ENCODE assay signal across 20 cellular contexts in the genomic region with DNA sequence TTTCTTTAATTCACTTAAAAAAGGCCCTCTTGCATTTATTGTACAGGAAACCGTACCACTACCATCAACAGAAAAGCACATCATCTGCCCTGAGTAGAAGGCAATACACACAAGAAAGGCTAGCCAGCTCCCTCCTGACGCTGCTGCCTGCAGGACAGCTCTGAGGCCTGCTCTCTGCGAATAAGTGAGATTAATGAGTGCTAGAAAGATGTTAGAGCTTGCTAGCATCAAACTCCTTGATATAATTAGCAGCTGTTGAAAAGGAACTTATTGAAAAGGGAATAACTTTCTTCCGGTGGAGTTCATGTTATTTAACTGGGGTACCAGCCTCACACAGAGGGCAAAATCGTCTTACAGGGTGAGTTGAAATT. TPM values are rescaled to one million over a fixed set of nuclear protein-coding genes. Genes with fewer than 3 reads are reported as not detected.
DNase-seq lines count a peak whose midpoint lies in the region; ATAC-seq, FAIRE-seq and TF ChIP-seq lines count a peak whose summit lies in the region.
"Had no signal": no experiment of that assay in that cellular context is flagged by ENCODE, and none has a peak within 500 bp of the region (broad histone marks: within the 10 kb centered on the region; RNA-seq: fewer than 3 reads in every experiment).

No MANE protein-coding gene starts in this region.

- no peak overlapping the region for H2BK5ac ChIP-seq in neuronal stem cell (ENCODE audit: low read length)

- TF ChIP-seq CTCF in A549 (IDR thresholded peaks at IDR 0.05) (no peak), CD14-positive monocyte (IDR thresholded peaks at IDR 0.05) (no peak)

- H3K4me3 Mint-ChIP-seq in CD14-positive monocyte: no peak overlapping the region
- H3K4me3 Mint-ChIP-seq in T-helper 2 cell treated with Interferon-gamma antibody and Interleukin-4, amounts not matched to agents 5 μg/mL and 100 μg/mL, for 36 hours: no peak overlapping the region
- H3K4me3 Mint-ChIP-seq: B cell; CD4-positive, alpha-beta T cell; CD8-positive, alpha-beta memory T cell; GM23338; H9 had no signal

- no peak for FAIRE-seq in A549 (lab: Jason Lieb, UNC)
- FAIRE-seq: GM12891, GM18507 had no signal

- 77% methylated on average over 5 of the region's 5 CpGs for whole genome bisulfite sequencing in A549 (ENCODE audit: missing lambda C conversion rate)
- WGBS in neuronal stem cell (ENCODE audit: extremely low coverage in 2 of 2, insufficient read length in 2 of 2, insufficient replicate concordance in 1 of 2), 2 donors: no CpG with 5 or more reads among the region's 5 CpGs

- no peak overlapping the region for H4K8ac ChIP-seq in neuronal stem cell (ENCODE audit: low read depth, low read length)

- no peak overlapping the region for H3K4me3 ChIP-seq in A549
- H3K4me3 ChIP-seq in neuronal stem cell (ENCODE audit: low read length in 2 of 2): no peak overlapping the region
- H3K4me3 ChIP-seq: BLaER1, GM23338 had no signal

- POLR2A ChIA-PET in A549 (lab: Yijun Ruan, JAX): no interaction called here

- H3K27ac Mint-ChIP-seq in CD14-positive monocyte: no peak overlapping the region
- no peak overlapping the region for H3K27ac Mint-ChIP-seq in T-helper 2 cell treated with Interferon-gamma antibody and Interleukin-4, amounts not matched to agents 5 μg/mL and 100 μg/mL, for 36 hours
- H3K27ac Mint-ChIP-seq: B cell; CD4-positive, alpha-beta T cell; CD8-positive, alpha-beta memory T cell; GM23338; H9 had no signal

- no peaks in the 10 kb centered on the region for H3K9me3 ChIP-seq in A549
- no peaks in the 10 kb centered on the region for H3K9me3 ChIP-seq in neuronal stem cell (replicated peaks in 1 of 2; ENCODE audit: control insufficient read depth in 2 of 2, insufficient read depth in 1 of 2, low read depth in 1 of 2, low read length in 2 of 2)
- H3K9me3 ChIP-seq: BLaER1 had no signal

- H3K27ac ChIP-seq in A549 (peak overlapping the region; percentile 87 to 98), neuronal stem cell (replicated peaks; ENCODE audit: low read length) (no peak overlapping the region)
- H3K27ac ChIP-seq: BLaER1, C4-2B had no signal

- no peak overlapping the region for H2BK15ac ChIP-seq in neuronal stem cell (ENCODE audit: low read length)

- no peak overlapping the region for H2AFZ ChIP-seq in neuronal stem cell (ENCODE audit: low read length)
- H2AFZ ChIP-seq: GM23338 had no signal

- no peak overlapping the region for H3K18ac ChIP-seq in neuronal stem cell (ENCODE audit: low read length)

- peaks cover 0 to 41% (median 0%) of the 10 kb centered on the region in 3 experiments for H3K27me3 ChIP-seq in neuronal stem cell (ENCODE audit: control insufficient read depth in 3 of 3, insufficient read depth in 3 of 3, low read depth in 1 of 3, low read length in 3 of 3)
- H3K27me3 ChIP-seq: BLaER1 had no signal

- H3K4ac ChIP-seq in neuronal stem cell (ENCODE audit: low read length): no peak overlapping the region

- peaks cover 0 to 2% of the 10 kb centered on the region in 2 donors for H3K36me3 ChIP-seq in neuronal stem cell (replicated peaks in 1 of 2; ENCODE audit: control insufficient read depth in 2 of 2, insufficient read depth in 2 of 2, low read length in 2 of 2)
- H3K36me3 ChIP-seq: BLaER1 had no signal

- intact Hi-C loops in CD14-positive monocyte (cut with micrococcal nuclease): no loop called here

- no peak overlapping the region for H2AK5ac ChIP-seq in neuronal stem cell (ENCODE audit: low read depth, low read length)

- TF ChIP-seq EP300 in A549 (IDR thresholded peaks at IDR 0.05): no peak

- H3K9ac ChIP-seq in neuronal stem cell (ENCODE audit: low read depth, low read length, poor library complexity): no peak overlapping the region
- H3K9ac ChIP-seq: BLaER1 had no signal

- TF ChIP-seq POLR2A in A549 (IDR thresholded peaks at IDR 0.05; ENCODE audit: low read length): no peak

- H3K27me3 Mint-ChIP-seq in CD14-positive monocyte (ENCODE audit: low read depth in 3 of 3): peaks cover 7 to 11% (median 11%) of the 10 kb centered on the region in 3 donors
- H3K27me3 Mint-ChIP-seq in T-helper 2 cell treated with Interferon-gamma antibody and Interleukin-4, amounts not matched to agents 5 μg/mL and 100 μg/mL, for 36 hours (ENCODE audit: low read depth): peaks cover 2% of the 10 kb centered on the region

- peaks cover 0 to 4% (median 3%) of the 10 kb centered on the region in 7 donors for H3K9me3 Mint-ChIP-seq in CD14-positive monocyte
- no peaks in the 10 kb centered on the region for H3K9me3 Mint-ChIP-seq in T-helper 2 cell treated with Interferon-gamma antibody and Interleukin-4, amounts not matched to agents 5 μg/mL and 100 μg/mL, for 36 hours
- H3K9me3 Mint-ChIP-seq: CD4-positive, alpha-beta T cell; GM23338; H9 had no signal

- peak overlapping the region; percentile 75 for H3K14ac ChIP-seq in neuronal stem cell (ENCODE audit: low read length)

- H3K36me3 Mint-ChIP-seq in CD14-positive monocyte: no peaks in the 10 kb centered on the region
- no peaks in the 10 kb centered on the region for H3K36me3 Mint-ChIP-seq in T-helper 2 cell treated with Interferon-gamma antibody and Interleukin-4, amounts not matched to agents 5 μg/mL and 100 μg/mL, for 36 hours (ENCODE audit: low read depth)

- H4K91ac ChIP-seq in neuronal stem cell (ENCODE audit: low read depth, low read length, poor library complexity): no peak overlapping the region

- no peak for ATAC-seq in A549
- no peak for ATAC-seq in HG03045 (IDR thresholded peaks at IDR 0.05; ENCODE audit: unreplicated experiment)
- ATAC-seq: GM23338, HCT116 had no signal

- H2BK12ac ChIP-seq in neuronal stem cell (ENCODE audit: low read length): no peak overlapping the region

- no peak overlapping the region for H2BK120ac ChIP-seq in neuronal stem cell (ENCODE audit: low read depth, low read length)

- CTCF ChIA-PET in A549 (lab: Yijun Ruan, JAX): interaction anchor here (1.7 kb wide), 1 partner anchor 151 kb away, joined by 4 read pairs; no protein-coding TSS in a partner anchor

- peaks cover 2% of the 10 kb centered on the region for H3K79me1 ChIP-seq in neuronal stem cell (ENCODE audit: low read depth, low read length)

- H3K4me2 ChIP-seq in A549: no peak overlapping the region
- H3K4me2 ChIP-seq in neuronal stem cell (ENCODE audit: insufficient read depth, low read length, poor library complexity, severe bottlenecking): no peak overlapping the region
- H3K4me2 ChIP-seq: BLaER1, GM23338 had no signal

- no peaks in the 10 kb centered on the region for H3K4me1 Mint-ChIP-seq in CD14-positive monocyte
- H3K4me1 Mint-ChIP-seq in T-helper 2 cell treated with Interferon-gamma antibody and Interleukin-4, amounts not matched to agents 5 μg/mL and 100 μg/mL, for 36 hours (ENCODE audit: low read depth): no peaks in the 10 kb centered on the region
- H3K4me1 Mint-ChIP-seq: B cell; CD8-positive, alpha-beta memory T cell had no signal

- no peak overlapping the region for H3K23ac ChIP-seq in neuronal stem cell (ENCODE audit: low read depth, low read length, poor library complexity)

- peaks cover 66% of the 10 kb centered on the region for H3K4me1 ChIP-seq in A549
- H3K4me1 ChIP-seq in neuronal stem cell (ENCODE audit: control insufficient read depth in 2 of 2, insufficient read depth in 1 of 2, low read depth in 1 of 2, low read length in 2 of 2): peaks cover 0 to 3% of the 10 kb centered on the region in 2 donors

- DNase-seq in A549 (ENCODE audit: low read depth in 1 of 2, low spot score in 1 of 2): no peak
- peak; percentile 11 for DNase-seq in CD14-positive monocyte (ENCODE audit: low spot score)
- DNase-seq in neuronal stem cell (ENCODE audit: low spot score): no peak
- DNase-seq in T-helper 2 cell treated with Interferon-gamma antibody and Interleukin-4, amounts not matched to agents 5 μg/mL and 100 μg/mL, for 36 hours (ENCODE audit: low spot score): no peak
- DNase-seq in NCI-H748 treated with DMSO at 0.1 percent for 48 hours (lab: John Stamatoyannopoulos, UW): no peak
- DNase-seq: Calu3; CD4-positive, alpha-beta T cell; CD8-positive, alpha-beta memory T cell; DMS53; DMS79 treated with DMSO at 0.1 percent for 48 hours; GF-D8 had no signal

- no peak for TF ChIP-seq RAD21 in A549 (conservative IDR thresholded peaks at IDR 0.05 in 1 of 2, IDR thresholded peaks at IDR 0.05 in 1 of 2)

TF ChIP-seq in A549, 52 proteins besides CTCF, POLR2A, EP300 and RAD21 (continues in another document):
- no peak for TF ChIP-seq BCL3 (IDR thresholded peaks at IDR 0.05)
- TF ChIP-seq, protein P1, sequence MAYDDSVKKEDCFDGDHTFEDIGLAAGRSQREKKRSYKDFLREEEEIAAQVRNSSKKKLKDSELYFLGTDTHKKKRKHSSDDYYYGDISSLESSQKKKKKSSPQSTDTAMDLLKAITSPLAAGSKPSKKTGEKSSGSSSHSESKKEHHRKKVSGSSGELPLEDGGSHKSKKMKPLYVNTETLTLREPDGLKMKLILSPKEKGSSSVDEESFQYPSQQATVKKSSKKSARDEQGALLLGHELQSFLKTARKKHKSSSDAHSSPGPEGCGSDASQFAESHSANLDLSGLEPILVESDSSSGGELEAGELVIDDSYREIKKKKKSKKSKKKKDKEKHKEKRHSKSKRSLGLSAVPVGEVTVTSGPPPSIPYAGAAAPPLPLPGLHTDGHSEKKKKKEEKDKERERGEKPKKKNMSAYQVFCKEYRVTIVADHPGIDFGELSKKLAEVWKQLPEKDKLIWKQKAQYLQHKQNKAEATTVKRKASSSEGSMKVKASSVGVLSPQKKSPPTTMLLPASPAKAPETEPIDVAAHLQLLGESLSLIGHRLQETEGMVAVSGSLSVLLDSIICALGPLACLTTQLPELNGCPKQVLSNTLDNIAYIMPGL (CRISPR knock-in tag; IDR thresholded peaks at IDR 0.05; ENCODE audit: borderline replicate concordance): no peak
- TF ChIP-seq ZSCAN20 (CRISPR knock-in tag; IDR thresholded peaks at IDR 0.05): no peak
- no peak for TF ChIP-seq CEBPB (IDR thresholded peaks at IDR 0.05)
- TF ChIP-seq RNF2 (IDR thresholded peaks at IDR 0.05; ENCODE audit: borderline replicate concordance, low read depth): no peak
- no peak for TF ChIP-seq TP53 (CRISPR knock-in tag; IDR thresholded peaks at IDR 0.05)

RNA-seq across cellular contexts. Expression of gene INHBB, which starts 56.1 kb away (rescaled TPM):
- polyA plus RNA-seq in A549 (2011; rRNA removed) (21.4 and 25.3 TPM in 2 replicates), A549 (2017; fragmentation: RNase III; extraction: RNeasy Plus Mini Kit Qiagen cat#74134 plus additional on column Dnase treatment) (7.2 to 9.3 TPM (median 9.2 TPM) in 3 replicates), CD14-positive monocyte (not detected)
- 14.3 and 17.6 TPM in 2 replicates for polyA plus RNA-seq in A549 (2012; cell fraction: cytosol; rRNA removed)
- polyA plus RNA-seq in A549 (2012; cell fraction: nucleus; rRNA removed): 13.8 and 22.1 TPM in 2 replicates
- polyA minus RNA-seq in A549 (2011; rRNA and poly(A)+ RNA removed): 27.5 and 33.4 TPM in 2 replicates
- polyA plus RNA-seq in neuronal stem cell (2013, experiment 1 of 2): not detected
- polyA plus RNA-seq in neuronal stem cell (2013, experiment 2 of 2): 0.01 TPM
- polyA plus RNA-seq: CD8-positive, alpha-beta memory T cell; GM23338 had no signal

Comparison
In these comparisons a context has a peak if more than half of its experiments do, and no peak if none do; other contexts are left out.
1. RNA of gene INHBB, which starts 56.1 kb away (polyA plus RNA-seq): 7.2 to 25.3 TPM in A549; not detected in CD14-positive monocyte; every median in the first group is over 4 times any median in the second.